In the genomic region with DNA sequence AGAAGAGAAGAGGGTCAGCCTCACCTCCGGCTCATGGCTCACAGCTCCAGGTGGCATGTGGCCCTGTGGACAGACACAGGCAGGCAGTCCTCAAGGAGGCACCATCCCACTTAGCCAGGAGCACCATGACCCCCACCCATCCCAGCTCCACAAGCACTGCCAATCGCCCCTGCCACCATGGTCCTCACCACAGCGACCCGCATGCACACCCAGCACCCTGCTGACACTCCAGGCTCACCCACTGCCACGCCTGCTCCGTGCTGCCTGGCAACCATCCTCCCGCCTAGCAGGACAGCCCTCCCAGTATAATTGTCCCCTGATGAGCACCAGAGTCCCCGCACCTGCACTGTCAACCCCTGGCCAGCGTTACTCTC, we compare ENCODE assay signal across 17 cellular contexts. TPM values are rescaled to one million over a fixed set of nuclear protein-coding genes. Genes with fewer than 3 reads are reported as not detected.
DNase-seq lines count a peak whose midpoint lies in the region; ATAC-seq and TF ChIP-seq lines count a peak whose summit lies in the region.
"Had no signal": no experiment of that assay in that cellular context is flagged by ENCODE, and none has a peak within 500 bp of the region (broad histone marks: within the 10 kb centered on the region; RNA-seq: fewer than 3 reads in every experiment).

No MANE protein-coding gene starts in this region.

- no peak overlapping the region for H3K27ac Mint-ChIP-seq in stimulated activated naive CD8-positive, alpha-beta T cell treated with anti-CD3 and anti-CD28 coated beads, Interleukin-15, amount 100 ng/mL, for 72 hours
- peak overlapping the region; percentile 83 for H3K27ac Mint-ChIP-seq in nephron progenitor cell
- H3K27ac Mint-ChIP-seq in WTC11 = no peak overlapping the region

- H3K9ac ChIP-seq in MM.1S (ENCODE audit: low read length) = no peak overlapping the region

- no peaks in the 10 kb centered on the region; the same call in 1 of the 2 replicates for H3K27me3 ChIP-seq in MM.1S (replicated peaks; ENCODE audit: insufficient read depth, low read length)

- H3K9me2 ChIP-seq in MM.1S (replicated peaks; ENCODE audit: insufficient read depth, low read length) = no peaks in the 10 kb centered on the region

- peak; percentile 7 for ATAC-seq in stimulated activated naive CD8-positive, alpha-beta T cell treated with anti-CD3 and anti-CD28 coated beads, Interleukin-15, Interleukin-2, amounts not matched to agents 100 U/mL and 50 U/mL, for 24 hours
- ATAC-seq in stimulated activated naive CD8-positive, alpha-beta T cell treated with anti-CD3 and anti-CD28 coated beads, Interleukin-15, amount 100 ng/mL, for 72 hours = no peak
- ATAC-seq in WTC11 = no peak
- ATAC-seq: PC-3 had no signal

- H3K36me3 Mint-ChIP-seq in nephron progenitor cell (ENCODE audit: low read depth) = peaks cover 7% of the 10 kb centered on the region
- no peaks in the 10 kb centered on the region for H3K36me3 Mint-ChIP-seq in WTC11

- no peak for DNase-seq in stimulated activated naive CD8-positive, alpha-beta T cell treated with anti-CD3 and anti-CD28 coated beads, Interleukin-15, Interleukin-2, amounts not matched to agents 100 U/mL and 50 U/mL, for 24 hours
- no peak for DNase-seq in stimulated activated naive CD8-positive, alpha-beta T cell treated with anti-CD3 and anti-CD28 coated beads, Interleukin-15, amount 100 ng/mL, for 72 hours
- DNase-seq in NCI-H69 (lab: John Stamatoyannopoulos, UW) = peak; percentile 65
- no peak for DNase-seq in nephron progenitor cell
- DNase-seq in coronary artery (ENCODE audit: low spot score) = no peak
- DNase-seq in MM.1S = no peak
- DNase-seq in WTC11 (ENCODE audit: low spot score) = no peak
- DNase-seq: ACHN, DMS 273 treated with DMSO at 0.1 percent for 48 hours, NCI-H1105, NCI-H187 treated with DMSO at 0.1 percent for 48 hours, NCI-H2171, NCI-H446 treated with DMSO at 0.1 percent for 48 hours, NCI-H774, PC-3 had no signal

- no peak overlapping the region for H2AFZ ChIP-seq in MM.1S (ENCODE audit: low read length)

- peaks cover 0 to 6% of the 10 kb centered on the region in 2 donors for H3K9me3 Mint-ChIP-seq in stimulated activated naive CD8-positive, alpha-beta T cell treated with anti-CD3 and anti-CD28 coated beads, Interleukin-15, amount 100 ng/mL, for 72 hours
- H3K9me3 Mint-ChIP-seq in nephron progenitor cell (peaks cover 33% of the 10 kb centered on the region), WTC11 (peaks cover 6% of the 10 kb centered on the region; the same call in 1 of the 2 replicates)

- H3K4me1 ChIP-seq in MM.1S (ENCODE audit: low read length) = no peaks in the 10 kb centered on the region

- CTCF ChIA-PET in WTC11 (lab: Charles Lee) = interaction anchor here (0.6 to 2.0 kb wide), 4 partner anchors 9 to 185 kb away, joined by 4 to 6 read pairs (median 4); no protein-coding TSS in a partner anchor

- H3K9me3 ChIP-seq in MM.1S (replicated peaks; ENCODE audit: insufficient read depth, low read length) = no peaks in the 10 kb centered on the region

- peaks cover 11% of the 10 kb centered on the region for H3K27me3 Mint-ChIP-seq in stimulated activated naive CD8-positive, alpha-beta T cell treated with anti-CD3 and anti-CD28 coated beads, Interleukin-15, amount 100 ng/mL, for 72 hours
- peaks cover 3% of the 10 kb centered on the region for H3K27me3 Mint-ChIP-seq in nephron progenitor cell (ENCODE audit: low read depth, poor library complexity)
- no peaks in the 10 kb centered on the region for H3K27me3 Mint-ChIP-seq in WTC11 (ENCODE audit: low read depth)

- no peak overlapping the region for H3K4me3 Mint-ChIP-seq in stimulated activated naive CD8-positive, alpha-beta T cell treated with anti-CD3 and anti-CD28 coated beads, Interleukin-15, amount 100 ng/mL, for 72 hours
- H3K4me3 Mint-ChIP-seq in nephron progenitor cell = no peak overlapping the region
- H3K4me3 Mint-ChIP-seq in WTC11 = no peak overlapping the region

- no peak overlapping the region for H3K4me2 ChIP-seq in MM.1S (ENCODE audit: low read depth, low read length)

- H3K27ac ChIP-seq in coronary artery = no peak overlapping the region
- H3K27ac ChIP-seq in MM.1S (ENCODE audit: low read length) = no peak overlapping the region
- H3K27ac ChIP-seq: C4-2B, RWPE1 had no signal

- H4K20me1 ChIP-seq in MM.1S (ENCODE audit: insufficient read depth, low read length) = no peaks in the 10 kb centered on the region

- no peaks in the 10 kb centered on the region for H3K36me3 ChIP-seq in MM.1S (replicated peaks; ENCODE audit: insufficient read depth, low read length)

- no peaks in the 10 kb centered on the region for H3K79me2 ChIP-seq in MM.1S (ENCODE audit: low read length)

- TF ChIP-seq CTCF in nephron progenitor cell (IDR thresholded peaks at IDR 0.05) (no peak), coronary artery (IDR thresholded peaks at IDR 0.05) (no peak), MM.1S (IDR thresholded peaks at IDR 0.05; ENCODE audit: low read length) (no peak), WTC11 (IDR thresholded peaks at IDR 0.05) (no peak)

- no peak overlapping the region for H3K4me3 ChIP-seq in coronary artery
- H3K4me3 ChIP-seq in MM.1S (ENCODE audit: low read length) = no peak overlapping the region

- H3K4me1 Mint-ChIP-seq in stimulated activated naive CD8-positive, alpha-beta T cell treated with anti-CD3 and anti-CD28 coated beads, Interleukin-15, amount 100 ng/mL, for 72 hours = peaks cover 6% of the 10 kb centered on the region
- H3K4me1 Mint-ChIP-seq in nephron progenitor cell (peaks cover 22% of the 10 kb centered on the region), WTC11 (peaks cover 8% of the 10 kb centered on the region)

- no peaks in the 10 kb centered on the region for H3F3A ChIP-seq in MM.1S (ENCODE audit: insufficient read depth, low read length)

- POLR2A ChIA-PET in WTC11 (lab: Charles Lee) = no interaction called here

TF ChIP-seq in WTC11, 78 proteins besides CTCF, POLR2A, EP300 and RAD21:
- TF ChIP-seq NR2C2 (CRISPR knock-in tag; IDR thresholded peaks at IDR 0.05) (no peak), RELA (CRISPR knock-in tag; IDR thresholded peaks at IDR 0.05; ENCODE audit: borderline replicate concordance) (no peak), ZNF138 (CRISPR knock-in tag; conservative IDR thresholded peaks at IDR 0.05) (no peak), ZNF416 (CRISPR knock-in tag; IDR thresholded peaks at IDR 0.05) (no peak), CREB1 (CRISPR knock-in tag; IDR thresholded peaks at IDR 0.05) (no peak), TEAD1 (CRISPR knock-in tag; IDR thresholded peaks at IDR 0.05) (no peak)
- TF ChIP-seq, protein P1, sequence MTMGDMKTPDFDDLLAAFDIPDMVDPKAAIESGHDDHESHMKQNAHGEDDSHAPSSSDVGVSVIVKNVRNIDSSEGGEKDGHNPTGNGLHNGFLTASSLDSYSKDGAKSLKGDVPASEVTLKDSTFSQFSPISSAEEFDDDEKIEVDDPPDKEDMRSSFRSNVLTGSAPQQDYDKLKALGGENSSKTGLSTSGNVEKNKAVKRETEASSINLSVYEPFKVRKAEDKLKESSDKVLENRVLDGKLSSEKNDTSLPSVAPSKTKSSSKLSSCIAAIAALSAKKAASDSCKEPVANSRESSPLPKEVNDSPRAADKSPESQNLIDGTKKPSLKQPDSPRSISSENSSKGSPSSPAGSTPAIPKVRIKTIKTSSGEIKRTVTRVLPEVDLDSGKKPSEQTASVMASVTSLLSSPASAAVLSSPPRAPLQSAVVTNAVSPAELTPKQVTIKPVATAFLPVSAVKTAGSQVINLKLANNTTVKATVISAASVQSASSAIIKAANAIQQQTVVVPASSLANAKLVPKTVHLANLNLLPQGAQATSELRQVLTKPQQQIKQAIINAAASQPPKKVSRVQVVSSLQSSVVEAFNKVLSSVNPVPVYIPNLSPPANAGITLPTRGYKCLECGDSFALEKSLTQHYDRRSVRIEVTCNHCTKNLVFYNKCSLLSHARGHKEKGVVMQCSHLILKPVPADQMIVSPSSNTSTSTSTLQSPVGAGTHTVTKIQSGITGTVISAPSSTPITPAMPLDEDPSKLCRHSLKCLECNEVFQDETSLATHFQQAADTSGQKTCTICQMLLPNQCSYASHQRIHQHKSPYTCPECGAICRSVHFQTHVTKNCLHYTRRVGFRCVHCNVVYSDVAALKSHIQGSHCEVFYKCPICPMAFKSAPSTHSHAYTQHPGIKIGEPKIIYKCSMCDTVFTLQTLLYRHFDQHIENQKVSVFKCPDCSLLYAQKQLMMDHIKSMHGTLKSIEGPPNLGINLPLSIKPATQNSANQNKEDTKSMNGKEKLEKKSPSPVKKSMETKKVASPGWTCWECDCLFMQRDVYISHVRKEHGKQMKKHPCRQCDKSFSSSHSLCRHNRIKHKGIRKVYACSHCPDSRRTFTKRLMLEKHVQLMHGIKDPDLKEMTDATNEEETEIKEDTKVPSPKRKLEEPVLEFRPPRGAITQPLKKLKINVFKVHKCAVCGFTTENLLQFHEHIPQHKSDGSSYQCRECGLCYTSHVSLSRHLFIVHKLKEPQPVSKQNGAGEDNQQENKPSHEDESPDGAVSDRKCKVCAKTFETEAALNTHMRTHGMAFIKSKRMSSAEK (CRISPR knock-in tag; IDR thresholded peaks at IDR 0.05; ENCODE audit: borderline replicate concordance) = no peak

RNA-seq across cellular contexts. Expression of a gene that starts 50.9 kb away (rescaled TPM):
- 2.9 to 5.4 TPM (median 5.1 TPM) in 3 replicates for total RNA-seq in WTC11 (2021)
